In genomic region chr10:68301301-68301700, GRCh38 we compare ENCODE assay signal across 11 cellular contexts.
"Had no signal": no experiment of that assay in that cellular context is flagged by ENCODE, and none has a peak within 500 bp of the region (broad histone marks: within the 10 kb centered on the region; RNA-seq: fewer than 3 reads in every experiment).

No MANE protein-coding gene starts in this region.

- H3K4me3 Mint-ChIP-seq: activated naive CD4-positive, alpha-beta T cell treated with anti-CD3 and anti-CD28 coated beads, Interleukin-2, amount 10 ng/mL, durations not matched to agents 7 days and 5 days had no signal

- H3K36me3 Mint-ChIP-seq: activated naive CD4-positive, alpha-beta T cell treated with anti-CD3 and anti-CD28 coated beads, Interleukin-2, amount 10 ng/mL, durations not matched to agents 7 days and 5 days; naive thymus-derived CD8-positive, alpha-beta T cell had no signal

- H3K27ac Mint-ChIP-seq: activated naive CD4-positive, alpha-beta T cell treated with anti-CD3 and anti-CD28 coated beads, Interleukin-2, amount 10 ng/mL, durations not matched to agents 7 days and 5 days had no signal

- H3K36me3 ChIP-seq: suprapubic skin had no signal

- ATAC-seq: naive thymus-derived CD8-positive, alpha-beta T cell; stimulated activated naive CD8-positive, alpha-beta T cell treated with anti-CD3 and anti-CD28 coated beads, Interleukin-15, Interleukin-2, amounts not matched to agents 100 U/mL and 50 U/mL, for 24 hours had no signal

- H3K4me1 Mint-ChIP-seq: activated naive CD4-positive, alpha-beta T cell treated with anti-CD3 and anti-CD28 coated beads, Interleukin-2, amount 10 ng/mL, durations not matched to agents 7 days and 5 days had no signal

- H3K9me3 ChIP-seq: suprapubic skin had no signal

- DNase-seq: activated CD4-positive, alpha-beta T cell treated with anti-CD3 and anti-CD28 coated beads, Interleukin-2, amount 50 U/mL, for 48 hours; activated naive CD4-positive, alpha-beta T cell treated with anti-CD3 and anti-CD28 coated beads, Interleukin-2, amount 10 ng/mL, durations not matched to agents 7 days and 5 days; activated T-cell treated with anti-CD3 and anti-CD28 coated beads, Interleukin-2, amount 50 U/mL, for 1 hour; naive thymus-derived CD8-positive, alpha-beta T cell; posterior cingulate gyrus; stimulated activated CD4-positive, alpha-beta T cell treated with anti-CD3 and anti-CD28 coated beads, Interleukin-4, amount 100 ng/mL, for 24 hours; stimulated activated naive CD8-positive, alpha-beta T cell treated with anti-CD3 and anti-CD28 coated beads, Interleukin-15, Interleukin-2, amounts not matched to agents 100 U/mL and 50 U/mL, for 24 hours; T-helper 9 cell; trophoblast cell had no signal

- H3K27me3 ChIP-seq: suprapubic skin had no signal

- H3K9me3 Mint-ChIP-seq: activated naive CD4-positive, alpha-beta T cell treated with anti-CD3 and anti-CD28 coated beads, Interleukin-2, amount 10 ng/mL, durations not matched to agents 7 days and 5 days; naive thymus-derived CD8-positive, alpha-beta T cell had no signal

- H3K4me1 ChIP-seq: suprapubic skin had no signal

- H3K27ac ChIP-seq: suprapubic skin had no signal

- H3K4me3 ChIP-seq: skin epidermis, suprapubic skin had no signal

- H3K27me3 Mint-ChIP-seq: activated naive CD4-positive, alpha-beta T cell treated with anti-CD3 and anti-CD28 coated beads, Interleukin-2, amount 10 ng/mL, durations not matched to agents 7 days and 5 days; naive thymus-derived CD8-positive, alpha-beta T cell had no signal
